In the genomic region with DNA sequence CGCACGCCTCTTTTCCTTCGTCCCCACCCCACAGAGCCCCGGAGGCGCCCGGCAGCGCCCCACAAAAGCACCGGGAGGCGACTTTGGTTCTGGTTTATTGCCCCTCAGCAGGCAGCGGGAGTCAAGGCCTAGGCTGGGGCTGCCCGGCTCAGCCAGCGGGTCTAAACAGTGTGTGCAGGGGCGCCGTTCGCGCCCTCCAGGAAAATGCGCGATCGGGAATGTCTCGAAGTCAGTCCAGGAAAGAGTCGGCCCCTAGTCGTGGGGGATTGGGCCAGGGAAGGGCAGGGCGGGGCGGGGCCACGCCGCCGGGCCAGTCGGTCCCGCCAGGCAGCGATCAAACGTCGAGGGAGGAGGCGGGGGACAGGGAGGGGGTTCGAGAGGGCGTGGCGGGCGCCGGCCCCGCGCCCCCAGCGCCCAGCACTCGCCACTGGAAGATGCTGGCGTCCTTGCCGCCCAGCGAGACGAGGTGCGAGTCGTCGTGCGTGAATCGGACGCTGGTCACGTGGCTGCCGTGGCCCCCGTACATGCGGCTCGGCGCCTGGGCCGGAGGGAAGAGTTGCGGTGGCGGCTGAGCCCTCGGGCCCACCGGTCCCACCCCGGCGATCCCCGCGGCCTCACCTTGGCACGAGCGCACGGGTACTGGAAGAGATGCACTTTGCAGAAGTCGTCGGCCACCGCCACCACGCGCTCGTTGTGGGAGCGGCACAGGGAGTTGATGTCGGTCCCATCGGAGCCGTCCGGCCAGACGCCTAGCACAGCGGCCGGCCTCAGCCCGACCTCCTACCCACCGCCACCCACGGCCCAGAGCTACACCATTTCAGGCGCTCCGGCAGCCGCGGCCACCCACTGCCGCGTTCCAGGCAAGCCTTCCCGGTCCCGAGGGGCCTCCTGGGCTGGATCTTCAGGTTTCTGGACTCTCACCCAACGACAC, we compare ENCODE assay signal across 8 cellular contexts. TPM values are rescaled to one million over a fixed set of nuclear protein-coding genes. Genes with fewer than 3 reads are reported as not detected.
DNase-seq lines count a peak whose midpoint lies in the region; ATAC-seq and TF ChIP-seq lines count a peak whose summit lies in the region.

No MANE protein-coding gene starts in this region.

- no peaks in the 10 kb centered on the region for H3K9me3 Mint-ChIP-seq in activated CD4-positive, alpha-beta T cell treated with anti-CD3 and anti-CD28 coated beads, Interleukin-2, amount 10 ng/mL, durations not matched to agents 24 days and 14 days
- H3K9me3 Mint-ChIP-seq in activated T-helper 2 cell treated with anti-CD3 and anti-CD28 coated beads, Interferon-gamma antibody, Interleukin-2, Interleukin-4, amounts not matched to agents 10 μg/mL and 5 μg/mL and 100 μg/mL, durations not matched to agents 14 hours and 24 hours and 36 hours = no peaks in the 10 kb centered on the region
- H3K9me3 Mint-ChIP-seq in natural killer cell = no peaks in the 10 kb centered on the region

- TF ChIP-seq CTCF in foreskin fibroblast (IDR thresholded peaks at IDR 0.05; ENCODE audit: low read depth, low read length) (no peak), natural killer cell (IDR thresholded peaks at IDR 0.05) (no peak)

- H3K27me3 Mint-ChIP-seq in activated CD4-positive, alpha-beta T cell treated with anti-CD3 and anti-CD28 coated beads, Interleukin-2, amount 10 ng/mL, durations not matched to agents 24 days and 14 days = no peaks in the 10 kb centered on the region
- H3K27me3 Mint-ChIP-seq in activated T-helper 2 cell treated with anti-CD3 and anti-CD28 coated beads, Interferon-gamma antibody, Interleukin-2, Interleukin-4, amounts not matched to agents 10 μg/mL and 5 μg/mL and 100 μg/mL, durations not matched to agents 14 hours and 24 hours and 36 hours (ENCODE audit: low read depth) = no peaks in the 10 kb centered on the region
- no peaks in the 10 kb centered on the region for H3K27me3 Mint-ChIP-seq in natural killer cell (ENCODE audit: low read depth in 2 of 2)

- peaks cover 70% of the 10 kb centered on the region for H3K36me3 Mint-ChIP-seq in activated CD4-positive, alpha-beta T cell treated with anti-CD3 and anti-CD28 coated beads, Interleukin-2, amount 10 ng/mL, durations not matched to agents 24 days and 14 days (ENCODE audit: low read depth)
- peaks cover 77% of the 10 kb centered on the region for H3K36me3 Mint-ChIP-seq in activated T-helper 2 cell treated with anti-CD3 and anti-CD28 coated beads, Interferon-gamma antibody, Interleukin-2, Interleukin-4, amounts not matched to agents 10 μg/mL and 5 μg/mL and 100 μg/mL, durations not matched to agents 14 hours and 24 hours and 36 hours (ENCODE audit: low read depth)
- no peaks in the 10 kb centered on the region for H3K36me3 Mint-ChIP-seq in natural killer cell

- H3K27ac Mint-ChIP-seq in activated CD4-positive, alpha-beta T cell treated with anti-CD3 and anti-CD28 coated beads, Interleukin-2, amount 10 ng/mL, durations not matched to agents 24 days and 14 days = peak overlapping the region; percentile 88
- peak overlapping the region; percentile 95 for H3K27ac Mint-ChIP-seq in activated T-helper 2 cell treated with anti-CD3 and anti-CD28 coated beads, Interferon-gamma antibody, Interleukin-2, Interleukin-4, amounts not matched to agents 10 μg/mL and 5 μg/mL and 100 μg/mL, durations not matched to agents 14 hours and 24 hours and 36 hours
- peak overlapping the region; percentile 93 to 96 for H3K27ac Mint-ChIP-seq in natural killer cell

- intact Hi-C loops in activated CD4-positive, alpha-beta T cell treated with anti-CD3 and anti-CD28 coated beads, Interleukin-2, amount 10 ng/mL, durations not matched to agents 24 days and 14 days (cut with micrococcal nuclease) = loop anchor here (1.0 to 10.0 kb wide), 2 partner anchors 20 to 1642 kb away; partner anchors contain the start of genes FKBP2 and PPP1R14B
- intact Hi-C loops in activated T-helper 2 cell treated with anti-CD3 and anti-CD28 coated beads, Interferon-gamma antibody, Interleukin-2, Interleukin-4, amounts not matched to agents 10 μg/mL and 5 μg/mL and 100 μg/mL, durations not matched to agents 14 hours and 24 hours and 36 hours (cut with micrococcal nuclease) = loop anchor here (5.0 kb wide), 2 partner anchors 125 to 240 kb away; partner anchors contain the start of genes HNRNPUL2 and TTC9C
- intact Hi-C loops in natural killer cell (cut with micrococcal nuclease) = no loop called here

- peak overlapping the region; percentile 93 to 98 for H3K4me3 ChIP-seq in foreskin fibroblast (ENCODE audit: low read depth in 1 of 2, low read length in 2 of 2)

- no peak for DNase-seq in activated CD4-positive, alpha-beta T cell treated with anti-CD3 and anti-CD28 coated beads, Interleukin-2, amount 10 ng/mL, durations not matched to agents 24 days and 14 days
- DNase-seq in activated CD4-positive, alpha-beta T cell treated with anti-CD3 and anti-CD28 coated beads for 1 hour = no peak
- DNase-seq in NCI-H2029 (lab: John Stamatoyannopoulos, UW) (peak; percentile 77), foreskin fibroblast (peak; percentile 72 to 81), natural killer cell (no peak)
- DNase-seq in activated T-helper 2 cell treated with anti-CD3 and anti-CD28 coated beads, Interferon-gamma antibody, Interleukin-2, Interleukin-4, amounts not matched to agents 10 μg/mL and 5 μg/mL and 100 μg/mL, durations not matched to agents 14 hours and 24 hours and 36 hours (ENCODE audit: low spot score) = no peak

- ATAC-seq in natural killer cell (peak in 1 of 3 donors; percentile 7), GM21717 (IDR thresholded peaks at IDR 0.05; ENCODE audit: unreplicated experiment) (no peak), GM19023 (IDR thresholded peaks at IDR 0.05; ENCODE audit: unreplicated experiment) (no peak)

- peak overlapping the region; percentile 95 for H3K4me3 Mint-ChIP-seq in activated CD4-positive, alpha-beta T cell treated with anti-CD3 and anti-CD28 coated beads, Interleukin-2, amount 10 ng/mL, durations not matched to agents 24 days and 14 days
- peak overlapping the region; percentile 91 for H3K4me3 Mint-ChIP-seq in activated T-helper 2 cell treated with anti-CD3 and anti-CD28 coated beads, Interferon-gamma antibody, Interleukin-2, Interleukin-4, amounts not matched to agents 10 μg/mL and 5 μg/mL and 100 μg/mL, durations not matched to agents 14 hours and 24 hours and 36 hours (ENCODE audit: low read depth)
- peak overlapping the region; percentile 97 for H3K4me3 Mint-ChIP-seq in natural killer cell

- H3K4me1 Mint-ChIP-seq in activated CD4-positive, alpha-beta T cell treated with anti-CD3 and anti-CD28 coated beads, Interleukin-2, amount 10 ng/mL, durations not matched to agents 24 days and 14 days = peaks cover 42% of the 10 kb centered on the region
- H3K4me1 Mint-ChIP-seq in activated T-helper 2 cell treated with anti-CD3 and anti-CD28 coated beads, Interferon-gamma antibody, Interleukin-2, Interleukin-4, amounts not matched to agents 10 μg/mL and 5 μg/mL and 100 μg/mL, durations not matched to agents 14 hours and 24 hours and 36 hours (ENCODE audit: low read depth) = peaks cover 38% of the 10 kb centered on the region
- H3K4me1 Mint-ChIP-seq in natural killer cell = peaks cover 48 to 54% of the 10 kb centered on the region in 2 donors

RNA-seq across cellular contexts. Expression of gene MTA2, which starts 0.7 kb away (rescaled TPM):
- 219 and 220 TPM in 2 replicates for total RNA-seq in activated CD4-positive, alpha-beta T cell treated with anti-CD3 and anti-CD28 coated beads, Interleukin-2, amount 10 ng/mL, durations not matched to agents 24 days and 14 days
- total RNA-seq in activated T-helper 2 cell treated with anti-CD3 and anti-CD28 coated beads, Interferon-gamma antibody, Interleukin-2, Interleukin-4, amounts not matched to agents 10 μg/mL and 5 μg/mL and 100 μg/mL, durations not matched to agents 14 hours and 24 hours and 36 hours = 201 and 215 TPM in 2 replicates
- total RNA-seq in natural killer cell = 100 to 1,000 TPM; 254 to 305 (median 259) TPM

RNA-seq across cellular contexts. Expression of gene EML3, which starts 10.2 kb away (rescaled TPM):
- total RNA-seq in activated CD4-positive, alpha-beta T cell treated with anti-CD3 and anti-CD28 coated beads, Interleukin-2, amount 10 ng/mL, durations not matched to agents 24 days and 14 days = 161 and 166 TPM in 2 replicates
- 144 and 146 TPM in 2 replicates for total RNA-seq in activated T-helper 2 cell treated with anti-CD3 and anti-CD28 coated beads, Interferon-gamma antibody, Interleukin-2, Interleukin-4, amounts not matched to agents 10 μg/mL and 5 μg/mL and 100 μg/mL, durations not matched to agents 14 hours and 24 hours and 36 hours
- total RNA-seq in natural killer cell = 100 to 1,000 TPM; 221 to 233 (median 232) TPM

RNA-seq across cellular contexts. Expression of gene ROM1, which starts 10.7 kb away (rescaled TPM):
- 2.3 and 3.1 TPM in 2 replicates for total RNA-seq in activated CD4-positive, alpha-beta T cell treated with anti-CD3 and anti-CD28 coated beads, Interleukin-2, amount 10 ng/mL, durations not matched to agents 24 days and 14 days
- 1.4 and 2.8 TPM in 2 replicates for total RNA-seq in activated T-helper 2 cell treated with anti-CD3 and anti-CD28 coated beads, Interferon-gamma antibody, Interleukin-2, Interleukin-4, amounts not matched to agents 10 μg/mL and 5 μg/mL and 100 μg/mL, durations not matched to agents 14 hours and 24 hours and 36 hours
- total RNA-seq in natural killer cell = 1 to 10 TPM; 2.6 to 6.9 (median 3.9) TPM

RNA-seq across cellular contexts. Expression of gene TUT1, which starts 11.1 kb away (rescaled TPM):
- 45.3 and 50.9 TPM in 2 replicates for total RNA-seq in activated CD4-positive, alpha-beta T cell treated with anti-CD3 and anti-CD28 coated beads, Interleukin-2, amount 10 ng/mL, durations not matched to agents 24 days and 14 days
- 29.9 and 41.7 TPM in 2 replicates for total RNA-seq in activated T-helper 2 cell treated with anti-CD3 and anti-CD28 coated beads, Interferon-gamma antibody, Interleukin-2, Interleukin-4, amounts not matched to agents 10 μg/mL and 5 μg/mL and 100 μg/mL, durations not matched to agents 14 hours and 24 hours and 36 hours
- 10 to 100 TPM; 20.0 to 28.9 (median 26.2) TPM for total RNA-seq in natural killer cell

RNA-seq across cellular contexts. Expression of gene B3GAT3, which starts 19.4 kb away (rescaled TPM):
- total RNA-seq in activated CD4-positive, alpha-beta T cell treated with anti-CD3 and anti-CD28 coated beads, Interleukin-2, amount 10 ng/mL, durations not matched to agents 24 days and 14 days = 80.3 and 91.4 TPM in 2 replicates
- total RNA-seq in activated T-helper 2 cell treated with anti-CD3 and anti-CD28 coated beads, Interferon-gamma antibody, Interleukin-2, Interleukin-4, amounts not matched to agents 10 μg/mL and 5 μg/mL and 100 μg/mL, durations not matched to agents 14 hours and 24 hours and 36 hours = 70.0 and 81.4 TPM in 2 replicates
- 10 to 100 TPM; 64.9 to 80.3 (median 77.9) TPM for total RNA-seq in natural killer cell

Comparison
In these comparisons a context has a peak if more than half of its experiments do, and no peak if none do; other contexts are left out.
1. DNase-seq: peak in NCI-H2029 (single experiment) and foreskin fibroblast (2 of 2); none in activated CD4-positive, alpha-beta T cell treated with anti-CD3 and anti-CD28 coated beads, Interleukin-2, amount 10 ng/mL, durations not matched to agents 24 days and 14 days (single experiment), activated CD4-positive, alpha-beta T cell treated with anti-CD3 and anti-CD28 coated beads for 1 hour (single experiment), activated T-helper 2 cell treated with anti-CD3 and anti-CD28 coated beads, Interferon-gamma antibody, Interleukin-2, Interleukin-4, amounts not matched to agents 10 μg/mL and 5 μg/mL and 100 μg/mL, durations not matched to agents 14 hours and 24 hours and 36 hours (single experiment) and natural killer cell (single experiment).
2. Peak in every context shown above with its lines, with median percentiles within 50 percentile points of each other: H3K27ac Mint-ChIP-seq and H3K4me3 Mint-ChIP-seq.